Comparison of ENCODE assay signal across 27 cellular contexts in the genomic region with DNA sequence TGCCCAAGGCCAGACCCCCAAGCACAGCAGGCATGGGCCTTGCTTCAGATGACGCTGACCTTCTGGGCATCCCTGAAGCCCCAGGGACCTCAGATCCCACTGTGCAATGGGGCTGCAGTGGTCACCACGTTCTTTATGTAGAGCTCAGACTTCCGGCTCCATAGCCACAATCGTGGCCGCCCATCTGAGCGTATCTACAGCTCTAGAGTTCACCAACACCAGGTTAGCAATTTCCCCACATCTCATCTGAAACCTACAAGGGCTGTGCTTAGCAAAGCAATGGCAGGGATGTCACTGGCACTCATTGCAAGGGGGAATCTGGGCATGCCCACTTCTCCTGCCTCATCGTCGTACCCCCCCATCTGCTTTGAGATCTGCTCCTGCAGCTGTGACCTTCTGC.
"Had no signal": no experiment of that assay in that cellular context is flagged by ENCODE, and none has a peak within 500 bp of the region (broad histone marks: within the 10 kb centered on the region; RNA-seq: fewer than 3 reads in every experiment).

No MANE protein-coding gene starts in this region.

- H3K4me1 ChIP-seq: neural progenitor cell, parathyroid adenoma, psoas muscle, right lobe of liver, suprapubic skin, testis, tibial artery, transverse colon, upper lobe of left lung, vagina had no signal

- H3K27me3 ChIP-seq: neural progenitor cell, right lobe of liver, sigmoid colon, suprapubic skin, testis, tibial artery, transverse colon, upper lobe of left lung, vagina had no signal

- H3K9ac ChIP-seq: neural progenitor cell, parathyroid adenoma had no signal

- H3K27ac ChIP-seq: neural progenitor cell, parathyroid adenoma, psoas muscle, right lobe of liver, sigmoid colon, suprapubic skin, testis, tibial artery, transverse colon, upper lobe of left lung, vagina had no signal

- ATAC-seq: naive thymus-derived CD4-positive, alpha-beta T cell; natural killer cell; psoas muscle; right cardiac atrium; right lobe of liver; stimulated activated memory B cell treated with anti-CD40 and anti-IgM and Interleukin-4, amounts not matched to agents 10 μg/mL and 1 μg/mL and 100 μg/mL, for 72 hours; stimulated activated naive CD8-positive, alpha-beta T cell treated with anti-CD3 and anti-CD28 coated beads, Interleukin-15, amount 100 ng/mL, for 72 hours; stimulated activated naive CD8-positive, alpha-beta T cell treated with anti-CD3 and anti-CD28 coated beads, Interleukin-15, Interleukin-2, amounts not matched to agents 100 U/mL and 50 U/mL, for 24 hours had no signal

- H3K4me2 ChIP-seq: neural progenitor cell had no signal

- H3K9me3 ChIP-seq: psoas muscle, right lobe of liver, sigmoid colon, suprapubic skin, testis, tibial artery, transverse colon, upper lobe of left lung, vagina had no signal

- H2AFZ ChIP-seq: neural progenitor cell, parathyroid adenoma had no signal

- H3K27ac Mint-ChIP-seq: naive thymus-derived CD4-positive, alpha-beta T cell; natural killer cell; nephron; neural progenitor cell; stimulated activated memory B cell treated with anti-CD40 and anti-IgM and Interleukin-4, amounts not matched to agents 10 μg/mL and 1 μg/mL and 100 μg/mL, for 72 hours; stimulated activated naive CD8-positive, alpha-beta T cell treated with anti-CD3 and anti-CD28 coated beads, Interleukin-15, amount 100 ng/mL, for 72 hours had no signal

- H3K36me3 ChIP-seq: neural progenitor cell, right lobe of liver, sigmoid colon, suprapubic skin, tibial artery, transverse colon, upper lobe of left lung, vagina had no signal

- DNase-seq: naive thymus-derived CD4-positive, alpha-beta T cell; natural killer cell; posterior cingulate gyrus; psoas muscle; right cardiac atrium; right lobe of liver; sigmoid colon; small intestine; stimulated activated CD4-positive, alpha-beta T cell treated with anti-CD3 and anti-CD28 coated beads, Interleukin-15, amount 100 ng/mL, for 24 hours; stimulated activated CD4-positive, alpha-beta T cell treated with anti-CD3 and anti-CD28 coated beads, Interleukin-2, amount 100 ng/mL, for 24 hours; stimulated activated CD4-positive, alpha-beta T cell treated with anti-CD3 and anti-CD28 coated beads, Interleukin-2, amount 100 ng/mL, for 48 hours; stimulated activated CD4-positive, alpha-beta T cell treated with anti-CD3 and anti-CD28 coated beads, Interleukin-4, amount 100 ng/mL, for 24 hours; stimulated activated naive CD4-positive, alpha-beta T cell; stimulated activated naive CD8-positive, alpha-beta T cell treated with anti-CD3 and anti-CD28 coated beads, Interleukin-15, amount 100 ng/mL, for 72 hours; stimulated activated naive CD8-positive, alpha-beta T cell treated with anti-CD3 and anti-CD28 coated beads, Interleukin-15, Interleukin-2, amounts not matched to agents 100 U/mL and 50 U/mL, for 24 hours; substantia nigra; testis; tibial artery; transverse colon; upper lobe of left lung had no signal

- H3K4me1 Mint-ChIP-seq: natural killer cell; nephron; neural progenitor cell; stimulated activated memory B cell treated with anti-CD40 and anti-IgM and Interleukin-4, amounts not matched to agents 10 μg/mL and 1 μg/mL and 100 μg/mL, for 72 hours; stimulated activated naive CD8-positive, alpha-beta T cell treated with anti-CD3 and anti-CD28 coated beads, Interleukin-15, amount 100 ng/mL, for 72 hours had no signal

- FAIRE-seq: small intestine, urothelium cell line had no signal

- H3K4me3 Mint-ChIP-seq: naive thymus-derived CD4-positive, alpha-beta T cell; natural killer cell; nephron; neural progenitor cell; stimulated activated memory B cell treated with anti-CD40 and anti-IgM and Interleukin-4, amounts not matched to agents 10 μg/mL and 1 μg/mL and 100 μg/mL, for 72 hours; stimulated activated naive CD8-positive, alpha-beta T cell treated with anti-CD3 and anti-CD28 coated beads, Interleukin-15, amount 100 ng/mL, for 72 hours had no signal

- H3K79me2 ChIP-seq: parathyroid adenoma had no signal

- H3K36me3 Mint-ChIP-seq: naive thymus-derived CD4-positive, alpha-beta T cell; natural killer cell; neural progenitor cell; stimulated activated memory B cell treated with anti-CD40 and anti-IgM and Interleukin-4, amounts not matched to agents 10 μg/mL and 1 μg/mL and 100 μg/mL, for 72 hours had no signal

- H3K9me3 Mint-ChIP-seq: natural killer cell; neural progenitor cell; stimulated activated naive CD8-positive, alpha-beta T cell treated with anti-CD3 and anti-CD28 coated beads, Interleukin-15, amount 100 ng/mL, for 72 hours had no signal

- H3K4me3 ChIP-seq: neural progenitor cell, psoas muscle, right lobe of liver, sigmoid colon, suprapubic skin, testis, tibial artery, transverse colon, upper lobe of left lung, vagina had no signal
